Comparison of ENCODE assay signal across 23 cellular contexts in genomic region chr19:46116121-46116520, GRCh38. TPM values are rescaled to one million over a fixed set of nuclear protein-coding genes. Genes with fewer than 3 reads are reported as not detected.
DNase-seq lines count a peak whose midpoint lies in the region; ATAC-seq, FAIRE-seq and TF ChIP-seq lines count a peak whose summit lies in the region.
"Had no signal": no experiment of that assay in that cellular context is flagged by ENCODE, and none has a peak within 500 bp of the region (broad histone marks: within the 10 kb centered on the region; RNA-seq: fewer than 3 reads in every experiment).

No MANE protein-coding gene starts in this region.

- H3K27me3 ChIP-seq in SK-N-SH (ENCODE audit: insufficient read depth) (no peaks in the 10 kb centered on the region), astrocyte (ENCODE audit: insufficient read depth, low read length) (peaks cover 3% of the 10 kb centered on the region), foreskin keratinocyte (no peaks in the 10 kb centered on the region), uterus (no peaks in the 10 kb centered on the region), aorta (ENCODE audit: control insufficient read depth in 1 of 2, insufficient read depth in 2 of 2, low read length in 1 of 2) (no peaks in the 10 kb centered on the region)
- H3K27me3 ChIP-seq: BLaER1 treated with 17β-estradiol and CSF1 and Interleukin-3, amounts not matched to agents 10 nM and 100 nM; SJSA1 had no signal

- no peak for TF ChIP-seq EP300 in SK-N-SH (IDR thresholded peaks at IDR 0.05; ENCODE audit: borderline replicate concordance in 1 of 2, low read depth in 1 of 2, low read length in 1 of 2)

- H3K27me3 Mint-ChIP-seq in astrocyte (ENCODE audit: low read depth, unreplicated experiment): no peaks in the 10 kb centered on the region

- H3K36me3 ChIP-seq in SK-N-SH (replicated peaks in 1 of 2; ENCODE audit: control insufficient read depth in 1 of 2, insufficient read depth in 2 of 2, low read length in 1 of 2) (no peaks in the 10 kb centered on the region), astrocyte (ENCODE audit: insufficient read depth, low read length) (no peaks in the 10 kb centered on the region), uterus (no peaks in the 10 kb centered on the region), aorta (ENCODE audit: control insufficient read depth in 1 of 2, insufficient read depth in 2 of 2, low read length in 1 of 2) (no peaks in the 10 kb centered on the region)
- H3K36me3 ChIP-seq: BLaER1 treated with 17β-estradiol and CSF1 and Interleukin-3, amounts not matched to agents 10 nM and 100 nM; SJSA1 had no signal

- H3K79me2 ChIP-seq in SK-N-SH (ENCODE audit: insufficient read depth): no peaks in the 10 kb centered on the region
- no peaks in the 10 kb centered on the region for H3K79me2 ChIP-seq in astrocyte (ENCODE audit: insufficient read depth, low read length)

- H3K27ac ChIP-seq in SK-N-SH (ENCODE audit: low read depth in 2 of 2, low read length in 1 of 2) (peak overlapping the region in 1 of 2 experiments; percentile 36; a peak in 1 of 4 replicates), astrocyte (ENCODE audit: low read depth, low read length) (no peak overlapping the region), foreskin keratinocyte (peak overlapping the region; percentile 78), uterus (peak overlapping the region; percentile 53 to 74), aorta (ENCODE audit: low read depth in 1 of 2, low read length in 2 of 2) (no peak overlapping the region)
- H3K27ac ChIP-seq: 22Rv1; BLaER1 treated with 17β-estradiol and CSF1 and Interleukin-3, amounts not matched to agents 10 nM and 100 nM; SJSA1 had no signal

- no peak for FAIRE-seq in astrocyte (lab: Jason Lieb, UNC)
- FAIRE-seq: GM12878 had no signal

- peaks cover 5% of the 10 kb centered on the region for H3K36me3 Mint-ChIP-seq in astrocyte (ENCODE audit: low read depth, unreplicated experiment)
- H3K36me3 Mint-ChIP-seq: CD4-positive, alpha-beta memory T cell had no signal

- no peaks in the 10 kb centered on the region for H3K9me3 ChIP-seq in SK-N-SH
- no peaks in the 10 kb centered on the region for H3K9me3 ChIP-seq in astrocyte (ENCODE audit: insufficient read depth, low read depth, low read length)
- no peaks in the 10 kb centered on the region for H3K9me3 ChIP-seq in uterus
- H3K9me3 ChIP-seq in aorta (ENCODE audit: control insufficient read depth, low read length): peaks cover 6% of the 10 kb centered on the region
- H3K9me3 ChIP-seq: Caco-2, SJSA1 had no signal

- H3K9me2 ChIP-seq in SK-N-SH: no peaks in the 10 kb centered on the region

- H3K9ac ChIP-seq in SK-N-SH (no peak overlapping the region), astrocyte (ENCODE audit: low read length) (no peak overlapping the region)
- H3K9ac ChIP-seq: BLaER1 treated with 17β-estradiol and CSF1 and Interleukin-3, amounts not matched to agents 10 nM and 100 nM had no signal

- H3F3A ChIP-seq in SK-N-SH (replicated peaks; ENCODE audit: insufficient read depth): peaks cover 7% of the 10 kb centered on the region

- TF ChIP-seq POLR2A in uterus (IDR thresholded peaks at IDR 0.05): no peak

- no peak overlapping the region for H3K4me3 ChIP-seq in SK-N-SH (ENCODE audit: low read depth in 2 of 2, low read length in 1 of 2)
- no peak overlapping the region for H3K4me3 ChIP-seq in astrocyte (ENCODE audit: insufficient read depth, low read depth, low read length)
- H3K4me3 ChIP-seq in uterus: no peak overlapping the region
- H3K4me3 ChIP-seq in aorta (ENCODE audit: low read length in 2 of 2): no peak overlapping the region
- H3K4me3 ChIP-seq: BLaER1 treated with 17β-estradiol and CSF1 and Interleukin-3, amounts not matched to agents 10 nM and 100 nM; GM12878; SJSA1 had no signal

- CTCF ChIA-PET in SK-N-SH (lab: Yijun Ruan, JAX): interaction anchor here (1.3 to 3.4 kb wide), 3 partner anchors 49 to 87 kb away, joined by 4 to 9 read pairs (median 7); no protein-coding TSS in a partner anchor

- no peaks in the 10 kb centered on the region for H4K20me1 ChIP-seq in SK-N-SH (ENCODE audit: insufficient read depth)
- H4K20me1 ChIP-seq in astrocyte (ENCODE audit: insufficient read depth, low read length): no peaks in the 10 kb centered on the region
- H4K20me1 ChIP-seq: BLaER1 treated with 17β-estradiol and CSF1 and Interleukin-3, amounts not matched to agents 10 nM and 100 nM had no signal

- POLR2A ChIA-PET in SK-N-SH (lab: Yijun Ruan, JAX): no interaction called here

- no peak overlapping the region for H3K4me3 Mint-ChIP-seq in astrocyte (ENCODE audit: unreplicated experiment)
- H3K4me3 Mint-ChIP-seq: CD4-positive, alpha-beta memory T cell had no signal

- H3K4me1 Mint-ChIP-seq in astrocyte (ENCODE audit: low read depth, unreplicated experiment): peaks cover 44% of the 10 kb centered on the region
- H3K4me1 Mint-ChIP-seq: CD4-positive, alpha-beta memory T cell had no signal

- TF ChIP-seq RAD21 in SK-N-SH (IDR thresholded peaks at IDR 0.05; ENCODE audit: low read length): no peak

- no peak for TF ChIP-seq CTCF in SK-N-SH (IDR thresholded peaks at IDR 0.05)
- TF ChIP-seq CTCF in astrocyte (IDR thresholded peaks at IDR 0.05; ENCODE audit: insufficient read depth, low read depth, low read length): no peak
- no peak for TF ChIP-seq CTCF in foreskin keratinocyte (conservative IDR thresholded peaks at IDR 0.05)
- TF ChIP-seq CTCF in uterus (IDR thresholded peaks at IDR 0.05): no peak

- H3K4me2 ChIP-seq in SK-N-SH (peak overlapping the region; percentile 74), astrocyte (ENCODE audit: low read length) (peak overlapping the region; percentile 74)

- H2AFZ ChIP-seq in SK-N-SH (ENCODE audit: low read depth): no peak overlapping the region
- no peak overlapping the region for H2AFZ ChIP-seq in astrocyte (ENCODE audit: low read depth, low read length)

- DNase-seq in SK-N-SH (no peak), astrocyte (ENCODE audit: low read depth) (peak; percentile 69), foreskin keratinocyte (no peak), uterus (no peak), aorta (no peak), DMS53 treated with DMSO at 0.1 percent for 48 hours (lab: John Stamatoyannopoulos, UW; ENCODE audit: unreplicated experiment) (no peak)
- DNase-seq: Caco-2; CD4-positive, alpha-beta memory T cell; DMS 273 treated with DMSO at 0.1 percent for 48 hours; DND-41; GOT3; NCI-H1105; NCI-H2029; NCI-H2227 treated with DMSO at 0.1 percent for 48 hours; NCI-H510A treated with DMSO at 0.1 percent for 48 hours; NCI-H748 treated with DMSO at 0.1 percent for 48 hours had no signal

- peaks cover 2% of the 10 kb centered on the region for H3K9me3 Mint-ChIP-seq in astrocyte (ENCODE audit: unreplicated experiment)

- H3K27ac Mint-ChIP-seq in astrocyte (ENCODE audit: unreplicated experiment): no peak overlapping the region
- H3K27ac Mint-ChIP-seq: CD4-positive, alpha-beta memory T cell had no signal

- ATAC-seq in SK-N-SH treated with all-trans-retinoic acid at 6 μM for 48 hours (no peak), foreskin keratinocyte (no peak), aorta (ENCODE audit: low FRiP score) (no peak), GM19035 (IDR thresholded peaks at IDR 0.05; ENCODE audit: unreplicated experiment) (no peak)
- ATAC-seq: Right ventricle myocardium inferior had no signal

- 0 out of 4 replicates have a peak, but pooled peaks cover 0 to 5% of the 10 kb centered on the region in 2 experiments for H3K4me1 ChIP-seq in SK-N-SH (ENCODE audit: control insufficient read depth in 1 of 2, insufficient read depth in 2 of 2, low read depth in 1 of 2, low read length in 1 of 2)
- H3K4me1 ChIP-seq in astrocyte (ENCODE audit: insufficient read depth, low read length): peaks cover 24% of the 10 kb centered on the region
- peaks cover 16% of the 10 kb centered on the region for H3K4me1 ChIP-seq in foreskin keratinocyte
- H3K4me1 ChIP-seq in uterus: no peaks in the 10 kb centered on the region
- H3K4me1 ChIP-seq in aorta (ENCODE audit: control insufficient read depth in 1 of 2, insufficient read depth in 2 of 2, low read length in 2 of 2): no peaks in the 10 kb centered on the region
- H3K4me1 ChIP-seq: Caco-2 had no signal

- intact Hi-C loops in uterus (cut with DNase I; ENCODE audit: low total_unique reads) (no loop called here), aorta (cut with DNase I) (no loop called here)

- WGBS in SK-N-SH (ENCODE audit: low lambda C conversion rate): 31% methylated on average over 3 of the region's 3 CpGs
- 69 to 71% methylated on average over 3 of the region's 3 CpGs for WGBS in aorta, 2 donors

TF ChIP-seq in SK-N-SH, 30 proteins besides CTCF, POLR2A, EP300 and RAD21 (continues in another document):
- TF ChIP-seq USF1 (IDR thresholded peaks at IDR 0.05; ENCODE audit: borderline replicate concordance, low read depth) (no peak), CHD2 (IDR thresholded peaks at IDR 0.05; ENCODE audit: low read length, partially characterized antibody) (no peak)

TF ChIP-seq in SK-N-SH treated with all-trans-retinoic acid at 6 μM for 48 hours, 23 proteins besides CTCF, POLR2A, EP300 and RAD21:
- TF ChIP-seq ZFP30 (CRISPR knock-in tag; IDR thresholded peaks at IDR 0.05) (no peak), TOX (CRISPR knock-in tag; IDR thresholded peaks at IDR 0.05; ENCODE audit: borderline replicate concordance) (no peak)

RNA-seq across cellular contexts. Expression of gene IGFL3, which starts 8.4 kb away (rescaled TPM):
- not detected in 2 replicates for polyA plus RNA-seq in SK-N-SH (2012; rRNA removed)
- not detected in 2 replicates for polyA plus RNA-seq in SK-N-SH (2012; cell fraction: cytosol; rRNA removed)
- not detected in 2 replicates for polyA plus RNA-seq in SK-N-SH (2012; cell fraction: nucleus; rRNA removed)
- 93.5 and 127 TPM in 2 replicates for total RNA-seq in astrocyte
- total RNA-seq in foreskin keratinocyte: 2.3 and 5.2 TPM in 2 replicates
- polyA plus RNA-seq in foreskin keratinocyte: 3.0 and 7.9 TPM in 2 replicates
- not detected for total RNA-seq in uterus
- total RNA-seq in aorta: not detected
- polyA plus RNA-seq in aorta: not detected
- total RNA-seq: Caco-2; CD4-positive, alpha-beta memory T cell; GM12878; Right ventricle myocardium inferior; SJSA1 had no signal
- polyA plus RNA-seq: CD4-positive, alpha-beta memory T cell; GM12878 had no signal

RNA-seq across cellular contexts. Expression of gene IGFL2, which starts 31.9 kb away (rescaled TPM):
- 0.21 and 0.23 TPM in 2 replicates for polyA plus RNA-seq in SK-N-SH (2012; rRNA removed)
- 0.05 and 0.06 TPM in 2 replicates for polyA plus RNA-seq in SK-N-SH (2012; cell fraction: cytosol; rRNA removed)
- polyA plus RNA-seq in SK-N-SH (2012; cell fraction: nucleus; rRNA removed): 0.11 and 0.18 TPM in 2 replicates
- 9.8 and 11.3 TPM in 2 replicates for total RNA-seq in astrocyte
- 0.39 and 0.65 TPM in 2 replicates for total RNA-seq in foreskin keratinocyte
- 0.30 and 0.81 TPM in 2 replicates for polyA plus RNA-seq in foreskin keratinocyte
- under 1 TPM in 1 of 4 donors, not detected in 3; 0.61 TPM for total RNA-seq in uterus
- total RNA-seq in aorta: under 1 TPM in 1 of 2 donors, not detected in 1; 0.36 TPM
- not detected for polyA plus RNA-seq in aorta
- total RNA-seq: GM12878, Right ventricle myocardium inferior, SJSA1 had no signal

Comparison
In these comparisons a context has a peak if more than half of its experiments do, and no peak if none do; other contexts are left out.
1. H3K27ac ChIP-seq: peak in foreskin keratinocyte (single experiment) and uterus (2 of 2); none in astrocyte (single experiment) and aorta (0 of 2).
2. RNA of gene IGFL3, which starts 8.4 kb away (total RNA-seq): 93.5 to 127 TPM in astrocyte; 2.3 to 5.2 TPM in foreskin keratinocyte, not detected in uterus and not detected in aorta; every median in the first group is over 10 times any median in the second.